Comparison of ENCODE assay signal across 8 cellular contexts in genomic region chr22:42270178-42270511, GRCh38. TPM values are rescaled to one million over a fixed set of nuclear protein-coding genes. Genes with fewer than 3 reads are reported as not detected.
DNase-seq lines count a peak whose midpoint lies in the region; ATAC-seq and TF ChIP-seq lines count a peak whose summit lies in the region.

No MANE protein-coding gene starts in this region.

- H3K36me3 Mint-ChIP-seq in activated CD4-positive, alpha-beta T cell treated with anti-CD3 and anti-CD28 coated beads, Interleukin-2, amount 10 ng/mL, durations not matched to agents 7 days and 5 days (ENCODE audit: low read depth) = peaks cover 9% of the 10 kb centered on the region

- TF ChIP-seq CTCF in AG09309 (IDR thresholded peaks at IDR 0.05; ENCODE audit: control insufficient read depth, insufficient read depth, low read depth, low read length, missing control alignments) (no peak), fibroblast of the aortic adventitia (IDR thresholded peaks at IDR 0.05; ENCODE audit: insufficient read depth, low read length) (no peak), osteoblast (IDR thresholded peaks at IDR 0.05; ENCODE audit: extremely low read depth, low read depth, low read length) (no peak)

- H4K20me1 ChIP-seq in osteoblast (ENCODE audit: insufficient read depth, low read length) = peaks cover 33% of the 10 kb centered on the region

- no peaks in the 10 kb centered on the region for H3K9me3 Mint-ChIP-seq in activated CD4-positive, alpha-beta T cell treated with anti-CD3 and anti-CD28 coated beads, Interleukin-2, amount 10 ng/mL, durations not matched to agents 7 days and 5 days

- peak overlapping the region; percentile 87 for H3K27ac Mint-ChIP-seq in activated CD4-positive, alpha-beta T cell treated with anti-CD3 and anti-CD28 coated beads, Interleukin-2, amount 10 ng/mL, durations not matched to agents 7 days and 5 days

- no peak overlapping the region for H3K27ac ChIP-seq in osteoblast (ENCODE audit: low read depth, low read length)

- peak overlapping the region; percentile 96 for H3K4me3 ChIP-seq in AG09309 (ENCODE audit: control insufficient read depth, low read depth, low read length)
- peak overlapping the region; percentile 86 for H3K4me3 ChIP-seq in fibroblast of the aortic adventitia (ENCODE audit: low read depth, low read length)
- H3K4me3 ChIP-seq in osteoblast (ENCODE audit: insufficient read depth, low read length) = peak overlapping the region; percentile 83

- H3K4me1 Mint-ChIP-seq in activated CD4-positive, alpha-beta T cell treated with anti-CD3 and anti-CD28 coated beads, Interleukin-2, amount 10 ng/mL, durations not matched to agents 7 days and 5 days = peaks cover 38% of the 10 kb centered on the region

- H3K4me2 ChIP-seq in osteoblast (ENCODE audit: insufficient read depth, low read length) = peak overlapping the region; percentile 84

- CTCF ChIA-PET in activated CD4-positive, alpha-beta T cell treated with anti-CD3 and anti-CD28 coated beads, Interleukin-2, amount 10 ng/mL, durations not matched to agents 7 days and 5 days (lab: Charles Lee) = no interaction called here

- H3K79me2 ChIP-seq in osteoblast (ENCODE audit: insufficient read depth, low read length) = peaks cover 50% of the 10 kb centered on the region

- no peak overlapping the region for H2AFZ ChIP-seq in osteoblast (ENCODE audit: low read length)

- H3K4me1 ChIP-seq in osteoblast (ENCODE audit: insufficient read depth, low read length) = peaks cover 6% of the 10 kb centered on the region

- no peaks in the 10 kb centered on the region for H3K27me3 Mint-ChIP-seq in activated CD4-positive, alpha-beta T cell treated with anti-CD3 and anti-CD28 coated beads, Interleukin-2, amount 10 ng/mL, durations not matched to agents 7 days and 5 days

- DNase-seq in AG09309 (ENCODE audit: low read depth) = no peak
- DNase-seq in activated CD4-positive, alpha-beta T cell treated with anti-CD3 and anti-CD28 coated beads, Interleukin-2, amount 10 ng/mL, durations not matched to agents 7 days and 5 days = peak; percentile 32
- DNase-seq in fibroblast of the aortic adventitia (ENCODE audit: low read depth) = no peak
- no peak for DNase-seq in osteoblast (ENCODE audit: insufficient read length, low spot score, missing footprints)
- DNase-seq in DMS153 treated with DMSO at 0.1 percent for 48 hours (lab: John Stamatoyannopoulos, UW; ENCODE audit: unreplicated experiment) = no peak
- no peak for DNase-seq in NCI-H2029 (lab: John Stamatoyannopoulos, UW)

- ATAC-seq in GM19351 (IDR thresholded peaks at IDR 0.05; ENCODE audit: unreplicated experiment) (peak; percentile 47), HG03457 (IDR thresholded peaks at IDR 0.05; ENCODE audit: unreplicated experiment) (peak; percentile 27)

- H3K4me3 Mint-ChIP-seq in activated CD4-positive, alpha-beta T cell treated with anti-CD3 and anti-CD28 coated beads, Interleukin-2, amount 10 ng/mL, durations not matched to agents 7 days and 5 days = peak overlapping the region; percentile 93

- H3K36me3 ChIP-seq in osteoblast (ENCODE audit: insufficient read depth, low read length) = peaks cover 3% of the 10 kb centered on the region

- H3K27me3 ChIP-seq in osteoblast (ENCODE audit: insufficient read depth, low read length) = no peaks in the 10 kb centered on the region

- POLR2A ChIA-PET in activated CD4-positive, alpha-beta T cell treated with anti-CD3 and anti-CD28 coated beads, Interleukin-2, amount 10 ng/mL, durations not matched to agents 7 days and 5 days (lab: Charles Lee) = no interaction called here

- H3K9me3 ChIP-seq in osteoblast (ENCODE audit: low read depth, low read length) = no peaks in the 10 kb centered on the region

RNA-seq across cellular contexts. Expression of gene TCF20, which starts 0.3 kb away (rescaled TPM):
- 10 to 100 TPM; 82.1 to 87.1 TPM for total RNA-seq in activated CD4-positive, alpha-beta T cell treated with anti-CD3 and anti-CD28 coated beads, Interleukin-2, amount 10 ng/mL, durations not matched to agents 7 days and 5 days
- total RNA-seq in fibroblast of the aortic adventitia (ENCODE audit: low replicate concordance) = 15.1 and 27.4 TPM in 2 replicates
- total RNA-seq in osteoblast = 30.9 and 35.1 TPM in 2 replicates
